ENCODE assay signal across 18 cellular contexts in the genomic region with DNA sequence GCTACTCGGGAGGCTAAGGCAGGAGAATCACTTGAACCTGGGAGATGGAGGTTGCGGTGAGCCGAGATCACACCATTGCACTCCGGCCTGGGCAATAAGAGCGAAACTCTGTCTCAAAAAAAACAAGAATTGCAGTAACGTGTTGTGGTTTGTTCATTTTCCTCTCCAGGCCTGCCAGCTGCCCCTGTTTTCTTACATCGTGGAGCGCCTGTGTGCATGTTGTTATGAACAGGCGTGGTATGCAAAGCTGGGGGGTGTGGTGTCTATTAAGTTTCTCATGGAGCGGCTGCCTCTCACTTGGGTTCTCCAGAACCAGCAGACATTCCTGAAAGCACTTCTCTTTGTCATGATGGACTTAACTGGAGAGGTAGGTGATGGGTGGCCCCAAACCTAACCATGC. TPM values are rescaled to one million over a fixed set of nuclear protein-coding genes. Genes with fewer than 3 reads are reported as not detected.
DNase-seq lines count a peak whose midpoint lies in the region; ATAC-seq and TF ChIP-seq lines count a peak whose summit lies in the region.
"Had no signal": no experiment of that assay in that cellular context is flagged by ENCODE, and none has a peak within 500 bp of the region (broad histone marks: within the 10 kb centered on the region; RNA-seq: fewer than 3 reads in every experiment).

No MANE protein-coding gene starts in this region.

- no peak overlapping the region for H3K27ac Mint-ChIP-seq in natural killer cell treated with Interleukin-12 subunit alpha and Interleukin-12 subunit beta and Interleukin-15 and Interleukin-18, amount 100 ng/mL, for 72 hours
- H3K27ac Mint-ChIP-seq in natural killer cell (no peak overlapping the region), activated B cell treated with CpG ODN at 0.5 μM for 24 hours (peak overlapping the region; percentile 75)
- H3K27ac Mint-ChIP-seq: H9 had no signal

- TF ChIP-seq CTCF in natural killer cell (IDR thresholded peaks at IDR 0.05) = no peak
- no peak for TF ChIP-seq CTCF in activated B cell treated with CpG ODN at 0.5 μM for 24 hours (IDR thresholded peaks at IDR 0.05)
- no peak for TF ChIP-seq CTCF in lower lobe of right lung (IDR thresholded peaks at IDR 0.05)
- TF ChIP-seq CTCF in breast epithelium (IDR thresholded peaks at IDR 0.05) = no peak

- POLR2A ChIA-PET in activated B cell treated with CpG ODN at 0.5 μM for 24 hours (lab: Charles Lee) = interaction anchor here (1.1 kb wide), 2 partner anchors 52 to 450 kb away, joined by 3 to 5 read pairs; partner anchors contain the start of gene TRRAP

- H3K36me3 ChIP-seq in lower lobe of right lung (peaks cover 100% of the 10 kb centered on the region), breast epithelium (peaks cover 23% of the 10 kb centered on the region)

- TF ChIP-seq POLR2A in GM18505 (IDR thresholded peaks at IDR 0.05; ENCODE audit: borderline replicate concordance, extremely low read depth, insufficient read depth, insufficient read length) (no peak), breast epithelium (IDR thresholded peaks at IDR 0.05) (no peak)

- H3K9me3 ChIP-seq in lower lobe of right lung (no peaks in the 10 kb centered on the region), breast epithelium (no peaks in the 10 kb centered on the region)
- H3K9me3 ChIP-seq: MG63, vagina had no signal

- H3K4me3 ChIP-seq in lower lobe of right lung (no peak overlapping the region), breast epithelium (no peak overlapping the region)
- H3K4me3 ChIP-seq: MG63, smooth muscle cell, vagina had no signal

- DNase-seq in natural killer cell treated with Interleukin-12 subunit alpha and Interleukin-12 subunit beta and Interleukin-15 and Interleukin-18, amount 100 ng/mL, for 72 hours (ENCODE audit: low spot score) = no peak
- DNase-seq in natural killer cell = no peak
- DNase-seq in activated B cell treated with CpG ODN at 0.5 μM for 24 hours = no peak
- DNase-seq in DMS53 (lab: John Stamatoyannopoulos, UW) = no peak
- no peak for DNase-seq in lower lobe of right lung
- DNase-seq in breast epithelium (ENCODE audit: low spot score in 2 of 2) = no peak
- DNase-seq: H9, head of caudate nucleus, MG63, nucleus accumbens, RPMI8226 had no signal

- H3K9me3 Mint-ChIP-seq in natural killer cell treated with Interleukin-12 subunit alpha and Interleukin-12 subunit beta and Interleukin-15 and Interleukin-18, amount 100 ng/mL, for 72 hours = no peaks in the 10 kb centered on the region
- H3K9me3 Mint-ChIP-seq in natural killer cell (no peaks in the 10 kb centered on the region), activated B cell treated with CpG ODN at 0.5 μM for 24 hours (no peaks in the 10 kb centered on the region)
- H3K9me3 Mint-ChIP-seq: activated T-helper 1 cell treated with anti-CD3 and anti-CD28 coated beads, Interleukin-12 subunit alpha, Interleukin-12 subunit beta, Interleukin-2, Interleukin-4 antibody, amounts not matched to agents 30 ng/mL and 10 ng/mL and 1 ng/mL, durations not matched to agents 14 hours and 24 hours and 36 hours; H9 had no signal

- intact Hi-C loops in natural killer cell (cut with micrococcal nuclease) (no loop called here), activated B cell treated with CpG ODN at 0.5 μM for 24 hours (cut with micrococcal nuclease) (loop anchor here (5.0 kb wide), 1 partner anchor 67 kb away; no protein-coding TSS in a partner anchor), lower lobe of right lung (cut with DNase I) (no loop called here), breast epithelium (cut with DNase I; ENCODE audit: low total_unique reads) (no loop called here)

- CTCF ChIA-PET in activated B cell treated with CpG ODN at 0.5 μM for 24 hours (lab: Charles Lee) = no interaction called here

- ATAC-seq in natural killer cell treated with Interleukin-12 subunit alpha and Interleukin-12 subunit beta and Interleukin-15 and Interleukin-18, amount 100 ng/mL, for 72 hours = peak in 1 of 2 donors; percentile 60
- ATAC-seq in natural killer cell = no peak
- ATAC-seq in HG02884 (IDR thresholded peaks at IDR 0.05; ENCODE audit: unreplicated experiment) = peak; percentile 51
- ATAC-seq in activated B cell treated with CpG ODN at 0.5 μM for 24 hours (ENCODE audit: low read depth) = peak; percentile 59
- ATAC-seq in GM18505 (IDR thresholded peaks at IDR 0.05; ENCODE audit: unreplicated experiment) = no peak
- ATAC-seq in lower lobe of right lung = no peak
- ATAC-seq: left colon had no signal

- H3K4me1 ChIP-seq in lower lobe of right lung (no peaks in the 10 kb centered on the region), breast epithelium (no peaks in the 10 kb centered on the region)
- H3K4me1 ChIP-seq: vagina had no signal

- peak overlapping the region; percentile 57 for H3K4me3 Mint-ChIP-seq in natural killer cell treated with Interleukin-12 subunit alpha and Interleukin-12 subunit beta and Interleukin-15 and Interleukin-18, amount 100 ng/mL, for 72 hours
- H3K4me3 Mint-ChIP-seq in natural killer cell (no peak overlapping the region), activated B cell treated with CpG ODN at 0.5 μM for 24 hours (peak overlapping the region; percentile 56)
- H3K4me3 Mint-ChIP-seq: activated T-helper 1 cell treated with anti-CD3 and anti-CD28 coated beads, Interleukin-12 subunit alpha, Interleukin-12 subunit beta, Interleukin-2, Interleukin-4 antibody, amounts not matched to agents 30 ng/mL and 10 ng/mL and 1 ng/mL, durations not matched to agents 14 hours and 24 hours and 36 hours; H9 had no signal

- H3K36me3 Mint-ChIP-seq in natural killer cell treated with Interleukin-12 subunit alpha and Interleukin-12 subunit beta and Interleukin-15 and Interleukin-18, amount 100 ng/mL, for 72 hours = peaks cover 34% of the 10 kb centered on the region
- H3K36me3 Mint-ChIP-seq in natural killer cell (peaks cover 30% of the 10 kb centered on the region), activated B cell treated with CpG ODN at 0.5 μM for 24 hours (ENCODE audit: low read depth) (peaks cover 81% of the 10 kb centered on the region)

- H3K27me3 ChIP-seq in lower lobe of right lung (ENCODE audit: low read depth) = no peaks in the 10 kb centered on the region
- H3K27me3 ChIP-seq in breast epithelium = no peaks in the 10 kb centered on the region
- H3K27me3 ChIP-seq: brain microvascular endothelial cell, MG63, vagina had no signal

- peaks cover 3 to 9% of the 10 kb centered on the region in 2 donors for H3K4me1 Mint-ChIP-seq in natural killer cell treated with Interleukin-12 subunit alpha and Interleukin-12 subunit beta and Interleukin-15 and Interleukin-18, amount 100 ng/mL, for 72 hours (ENCODE audit: low read depth in 2 of 2)
- H3K4me1 Mint-ChIP-seq in natural killer cell (no peaks in the 10 kb centered on the region), activated B cell treated with CpG ODN at 0.5 μM for 24 hours (peaks cover 15% of the 10 kb centered on the region)
- H3K4me1 Mint-ChIP-seq: H9 had no signal

- H3K27ac ChIP-seq in lower lobe of right lung = no peak overlapping the region
- no peak overlapping the region for H3K27ac ChIP-seq in breast epithelium
- H3K27ac ChIP-seq: brain microvascular endothelial cell, vagina had no signal

- H3K27me3 Mint-ChIP-seq in natural killer cell treated with Interleukin-12 subunit alpha and Interleukin-12 subunit beta and Interleukin-15 and Interleukin-18, amount 100 ng/mL, for 72 hours = no peaks in the 10 kb centered on the region
- H3K27me3 Mint-ChIP-seq in natural killer cell (ENCODE audit: low read depth in 2 of 2) (no peaks in the 10 kb centered on the region), activated B cell treated with CpG ODN at 0.5 μM for 24 hours (no peaks in the 10 kb centered on the region)

RNA-seq across cellular contexts. Expression of gene TRRAP, which starts 52.1 kb away (rescaled TPM):
- total RNA-seq in natural killer cell treated with Interleukin-12 subunit alpha and Interleukin-12 subunit beta and Interleukin-15 and Interleukin-18, amount 100 ng/mL, for 72 hours = 10 to 100 TPM; 57.9 to 78.3 TPM
- 10 to 100 TPM; 45.4 to 62.9 (median 62.4) TPM for total RNA-seq in natural killer cell
- total RNA-seq in activated B cell treated with CpG ODN at 0.5 μM for 24 hours = 73.9 and 77.9 TPM in 2 replicates
- 38.5 TPM for total RNA-seq in lower lobe of right lung
- total RNA-seq in breast epithelium = 10 to 100 TPM; 24.6 to 39.0 (median 38.9) TPM

Comparison
In these comparisons a context has a peak if more than half of its experiments do, and no peak if none do; other contexts are left out.
1. ATAC-seq: peak in HG02884 (single experiment) and activated B cell treated with CpG ODN at 0.5 μM for 24 hours (single experiment); none in natural killer cell (0 of 3), GM18505 (single experiment) and lower lobe of right lung (0 of 2).